In the genomic region with DNA sequence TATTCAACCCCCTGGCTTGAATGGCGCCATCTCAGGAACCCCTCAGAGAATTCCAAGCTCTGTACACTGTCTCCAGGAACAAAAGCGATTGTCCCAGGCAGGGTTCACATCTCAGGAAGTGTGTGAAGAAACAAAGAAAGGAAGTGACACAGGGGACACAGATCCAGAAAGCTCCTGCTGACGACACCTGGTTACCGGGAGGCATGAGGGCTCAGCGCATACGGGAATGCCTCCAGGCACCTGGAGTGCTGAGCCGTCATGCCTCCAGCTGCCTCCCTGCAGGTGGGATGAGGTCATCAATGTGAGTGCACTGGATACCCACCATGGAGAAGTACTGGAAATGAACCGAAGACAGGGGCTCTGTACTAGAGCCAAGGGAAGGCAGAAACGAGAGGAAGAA, we compare ENCODE assay signal across 10 cellular contexts. TPM values are rescaled to one million over a fixed set of nuclear protein-coding genes. Genes with fewer than 3 reads are reported as not detected.
DNase-seq lines count a peak whose midpoint lies in the region; ATAC-seq and TF ChIP-seq lines count a peak whose summit lies in the region.
"Had no signal": no experiment of that assay in that cellular context is flagged by ENCODE, and none has a peak within 500 bp of the region (broad histone marks: within the 10 kb centered on the region; RNA-seq: fewer than 3 reads in every experiment).

No MANE protein-coding gene starts in this region.

- no peaks in the 10 kb centered on the region for H3K27me3 ChIP-seq in CD8-positive, alpha-beta T cell (ENCODE audit: insufficient read depth, low read length)
- H3K27me3 ChIP-seq in Loucy (ENCODE audit: insufficient read depth, low read length, poor library complexity, severe bottlenecking) = no peaks in the 10 kb centered on the region

- H4K20me1 ChIP-seq in Loucy (ENCODE audit: insufficient read depth, low read length, poor library complexity, severe bottlenecking) = no peaks in the 10 kb centered on the region

- peak overlapping the region; percentile 98 for H3K27ac Mint-ChIP-seq in CD8-positive, alpha-beta T cell

- no peak overlapping the region for H3K4me2 ChIP-seq in Loucy (ENCODE audit: low read depth, low read length, poor library complexity, severe bottlenecking)

- H3K9me3 ChIP-seq in CD8-positive, alpha-beta T cell (ENCODE audit: low read length) = no peaks in the 10 kb centered on the region
- no peaks in the 10 kb centered on the region for H3K9me3 ChIP-seq in Loucy (ENCODE audit: insufficient read depth, low read depth, low read length)

- H3K9me2 ChIP-seq in Loucy (replicated peaks; ENCODE audit: low read depth, low read length) = no peaks in the 10 kb centered on the region

- H3K4me1 ChIP-seq in CD8-positive, alpha-beta T cell (ENCODE audit: insufficient read depth, low read length) = peaks cover 45% of the 10 kb centered on the region
- H3K4me1 ChIP-seq in Loucy (ENCODE audit: insufficient read depth, low read length, poor library complexity, severe bottlenecking) = peaks cover 19% of the 10 kb centered on the region

- intact Hi-C loops in CD8-positive, alpha-beta T cell (cut with DNase I, micrococcal nuclease) = no loop called here

- H3K9me3 Mint-ChIP-seq in CD8-positive, alpha-beta T cell = no peaks in the 10 kb centered on the region

- CTCF ChIA-PET in CD8-positive, alpha-beta T cell (lab: Charles Lee) = interaction anchor here (1.2 to 2.6 kb wide), 3 partner anchors 10 to 133 kb away, joined by 3 to 8 read pairs (median 7); no protein-coding TSS in a partner anchor

- no peak overlapping the region for H3K4me3 Mint-ChIP-seq in CD8-positive, alpha-beta T cell

- no peak overlapping the region for H3K27ac ChIP-seq in CD8-positive, alpha-beta T cell (ENCODE audit: low read depth, low read length)

- no peak for DNase-seq in CD8-positive, alpha-beta T cell
- DNase-seq in brain pericyte (ENCODE audit: low read depth, low spot score) = peak; percentile 51
- peak; percentile 39 to 86 for DNase-seq in lung microvascular endothelial cell (ENCODE audit: low read depth in 2 of 2)
- DNase-seq in LoVo (ENCODE audit: low spot score) = no peak
- DNase-seq in SIG-M5 (lab: John Stamatoyannopoulos, UW) = no peak
- DNase-seq in dedifferentiated amniotic fluid mesenchymal stem cell (ENCODE audit: extremely low spot score) = no peak
- DNase-seq in Ammon's horn (ENCODE audit: low spot score) = no peak
- DNase-seq: activated CD4-positive, alpha-beta T cell treated with anti-CD3 and anti-CD28 coated beads, Interleukin-2, amount 50 U/mL, for 48 hours; cerebellar nuclear complex had no signal

- no peak for TF ChIP-seq CTCF in CD8-positive, alpha-beta T cell (IDR thresholded peaks at IDR 0.05)
- TF ChIP-seq CTCF in Loucy (conservative IDR thresholded peaks at IDR 0.05; ENCODE audit: low read length) = no peak

- no peaks in the 10 kb centered on the region for H3K79me2 ChIP-seq in Loucy (ENCODE audit: insufficient read depth, low read length)

- peaks cover 61% of the 10 kb centered on the region for H3K4me1 Mint-ChIP-seq in CD8-positive, alpha-beta T cell (ENCODE audit: low read depth)

- 0 out of 2 replicates have a peak overlapping the region, but pooled peaks have one; percentile 23 for H2AFZ ChIP-seq in Loucy (ENCODE audit: low read length)

- H3K36me3 ChIP-seq in CD8-positive, alpha-beta T cell (ENCODE audit: insufficient read depth, low read length) = no peaks in the 10 kb centered on the region
- no peaks in the 10 kb centered on the region for H3K36me3 ChIP-seq in Loucy (ENCODE audit: insufficient read depth, low read length)

- no peak overlapping the region for H3K9ac ChIP-seq in Loucy (ENCODE audit: low read depth, low read length, poor library complexity, severe bottlenecking)

- no peak overlapping the region for H3K4me3 ChIP-seq in CD8-positive, alpha-beta T cell (ENCODE audit: low read depth, low read length)
- H3K4me3 ChIP-seq in Loucy (ENCODE audit: low read length, poor library complexity, severe bottlenecking) = no peak overlapping the region

- H3K27me3 Mint-ChIP-seq in CD8-positive, alpha-beta T cell (ENCODE audit: low read depth) = no peaks in the 10 kb centered on the region

- POLR2A ChIA-PET in CD8-positive, alpha-beta T cell (lab: Charles Lee) = interaction anchor here (0.5 to 2.5 kb wide), 3 partner anchors 15 to 851 kb away, joined by 4 to 11 read pairs (median 5); partner anchors contain the start of genes MPHOSPH9 and MTRFR

- ATAC-seq in CD8-positive, alpha-beta T cell = no peak

- H3K36me3 Mint-ChIP-seq in CD8-positive, alpha-beta T cell = peaks cover 15% of the 10 kb centered on the region

- no peaks in the 10 kb centered on the region for H3F3A ChIP-seq in Loucy (ENCODE audit: low read depth)

RNA-seq across cellular contexts. Expression of gene PITPNM2, which starts 45.5 kb away (rescaled TPM):
- 10 to 100 TPM; 28.1 to 29.2 TPM for total RNA-seq in CD8-positive, alpha-beta T cell
- total RNA-seq in lung microvascular endothelial cell = 3.9 and 4.4 TPM in 2 replicates

Comparison
In these comparisons a context has a peak if more than half of its experiments do, and no peak if none do; other contexts are left out.
1. DNase-seq: peak in brain pericyte (single experiment) and lung microvascular endothelial cell (2 of 2); none in CD8-positive, alpha-beta T cell (0 of 7), LoVo (single experiment), SIG-M5 (single experiment), dedifferentiated amniotic fluid mesenchymal stem cell (single experiment) and Ammon's horn (single experiment).